Comparison of ENCODE assay signal across 31 cellular contexts in the genomic region with DNA sequence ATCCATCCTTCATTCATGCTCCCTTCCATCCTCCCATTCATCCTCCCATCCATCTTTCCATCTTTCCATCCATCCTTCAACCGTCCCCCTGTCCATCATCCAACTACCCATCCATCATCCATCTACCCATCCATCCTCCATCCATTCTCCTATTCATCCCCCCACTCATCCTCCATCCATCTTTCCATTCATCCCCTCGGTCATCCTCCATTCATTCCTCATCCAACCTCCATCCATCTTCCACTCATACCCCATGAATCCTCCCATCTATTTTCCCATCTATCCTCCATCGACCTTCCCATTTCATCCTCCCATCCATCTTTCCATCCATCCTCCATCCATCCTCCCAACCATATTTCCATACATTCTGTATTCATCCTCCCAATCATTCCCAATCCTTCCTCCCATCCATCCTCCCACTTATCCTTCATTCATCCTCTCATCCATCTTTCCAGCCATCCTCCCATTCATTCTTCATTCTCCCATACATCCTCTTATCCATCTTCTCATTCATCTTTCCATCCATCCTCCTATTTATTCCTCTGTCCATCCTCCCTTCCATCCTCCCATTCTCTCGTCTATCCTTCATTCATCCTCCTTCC. TPM values are rescaled to one million over a fixed set of nuclear protein-coding genes. Genes with fewer than 3 reads are reported as not detected.
"Had no signal": no experiment of that assay in that cellular context is flagged by ENCODE, and none has a peak within 500 bp of the region (broad histone marks: within the 10 kb centered on the region; RNA-seq: fewer than 3 reads in every experiment).

No MANE protein-coding gene starts in this region.

- ATAC-seq: stimulated activated effector memory CD8-positive, alpha-beta T cell treated with anti-CD3 and anti-CD28 coated beads, Interleukin-12 subunit alpha, Interleukin-12 subunit beta, amount 100 ng/mL, for 72 hours; stimulated activated naive B cell treated with anti-CD40 and anti-IgM and Interleukin-4, amounts not matched to agents 10 μg/mL and 1 μg/mL and 100 μg/mL, for 72 hours; stimulated activated naive CD8-positive, alpha-beta T cell treated with anti-CD3 and anti-CD28 coated beads, Interleukin-15, Interleukin-2, amounts not matched to agents 100 U/mL and 50 U/mL, for 24 hours; upper lobe of right lung had no signal

- H3K36me3 ChIP-seq: stomach, suprapubic skin, thoracic aorta, thyroid gland, tibial artery, tibial nerve, transverse colon, upper lobe of left lung, upper lobe of right lung, uterus, vagina had no signal

- H3K27ac ChIP-seq: stomach, suprapubic skin, testis, thoracic aorta, thyroid gland, tibial artery, tibial nerve, transverse colon, upper lobe of left lung, upper lobe of right lung, uterus, vagina had no signal

- H3K4me1 ChIP-seq: stomach, suprapubic skin, testis, thyroid gland, tibial artery, tibial nerve, transverse colon, upper lobe of left lung, upper lobe of right lung, uterus, vagina had no signal

- DNase-seq: stimulated activated CD4-positive, alpha-beta T cell treated with anti-CD3 and anti-CD28 coated beads, Interleukin-2, amount 100 ng/mL, for 24 hours; stimulated activated CD4-positive, alpha-beta T cell treated with anti-CD3 and anti-CD28 coated beads, Interleukin-2, amount 100 ng/mL, for 48 hours; stimulated activated CD4-positive, alpha-beta T cell treated with anti-CD3 and anti-CD28 coated beads, Interleukin-4, amount 100 ng/mL, for 1 hour; stimulated activated CD4-positive, alpha-beta T cell treated with anti-CD3 and anti-CD28 coated beads, Interleukin-4, amount 100 ng/mL, for 24 hours; stimulated activated CD4-positive, alpha-beta T cell treated with anti-CD3 and anti-CD28 coated beads, Interleukin-4, amount 100 ng/mL, for 4 hours; stimulated activated CD8-positive, alpha-beta memory T cell treated with anti-CD3 and anti-CD28 coated beads, Interleukin-4, amount 100 ng/mL, for 48 hours; stimulated activated naive B cell treated with anti-CD40 and anti-IgM and Interleukin-4, amounts not matched to agents 10 μg/mL and 1 μg/mL and 100 μg/mL, for 72 hours; stimulated activated naive CD4-positive, alpha-beta T cell; stimulated activated naive CD4-positive, alpha-beta T cell treated with Interleukin-2 at 50 U/mL for 16 hours; stimulated activated naive CD8-positive, alpha-beta T cell treated with anti-CD3 and anti-CD28 coated beads, Interleukin-15, Interleukin-2, amounts not matched to agents 100 U/mL and 50 U/mL, for 24 hours; stomach; substantia nigra; thyroid gland; transverse colon; trophoblast cell; upper lobe of left lung; uterus had no signal

- H3K36me3 Mint-ChIP-seq: stimulated activated effector memory CD8-positive, alpha-beta T cell treated with anti-CD3 and anti-CD28 coated beads, Interleukin-12 subunit alpha, Interleukin-12 subunit beta, amount 100 ng/mL, for 72 hours; stimulated activated memory B cell treated with anti-CD40 and anti-IgM and Interleukin-4, amounts not matched to agents 10 μg/mL and 1 μg/mL and 100 μg/mL, for 72 hours; type B pancreatic cell had no signal

- H3K27me3 Mint-ChIP-seq: stimulated activated naive B cell treated with anti-CD40 and anti-IgM and Interleukin-4, amounts not matched to agents 10 μg/mL and 1 μg/mL and 100 μg/mL, for 72 hours had no signal

- H3K4me3 Mint-ChIP-seq: stimulated activated effector memory CD8-positive, alpha-beta T cell treated with anti-CD3 and anti-CD28 coated beads, Interleukin-12 subunit alpha, Interleukin-12 subunit beta, amount 100 ng/mL, for 72 hours; stimulated activated memory B cell treated with anti-CD40 and anti-IgM and Interleukin-4, amounts not matched to agents 10 μg/mL and 1 μg/mL and 100 μg/mL, for 72 hours; stimulated activated naive B cell treated with anti-CD40 and anti-IgM and Interleukin-4, amounts not matched to agents 10 μg/mL and 1 μg/mL and 100 μg/mL, for 72 hours; stimulated activated naive CD8-positive, alpha-beta T cell treated with anti-CD3 and anti-CD28 coated beads, Interleukin-15, Interleukin-2, amounts not matched to agents 100 ng/mL and 50 ng/mL, for 24 hours; type B pancreatic cell had no signal

- H3K27me3 ChIP-seq: testis, thyroid gland, upper lobe of left lung, uterus, vagina had no signal

- H3K27ac Mint-ChIP-seq: stimulated activated effector memory CD8-positive, alpha-beta T cell treated with anti-CD3 and anti-CD28 coated beads, Interleukin-12 subunit alpha, Interleukin-12 subunit beta, amount 100 ng/mL, for 72 hours; stimulated activated memory B cell treated with anti-CD40 and anti-IgM and Interleukin-4, amounts not matched to agents 10 μg/mL and 1 μg/mL and 100 μg/mL, for 72 hours; stimulated activated naive B cell treated with anti-CD40 and anti-IgM and Interleukin-4, amounts not matched to agents 10 μg/mL and 1 μg/mL and 100 μg/mL, for 72 hours; stimulated activated naive CD8-positive, alpha-beta T cell treated with anti-CD3 and anti-CD28 coated beads, Interleukin-15, Interleukin-2, amounts not matched to agents 100 ng/mL and 50 ng/mL, for 24 hours; type B pancreatic cell had no signal

- H3K4me1 Mint-ChIP-seq: stimulated activated effector memory CD8-positive, alpha-beta T cell treated with anti-CD3 and anti-CD28 coated beads, Interleukin-12 subunit alpha, Interleukin-12 subunit beta, amount 100 ng/mL, for 72 hours; stimulated activated memory B cell treated with anti-CD40 and anti-IgM and Interleukin-4, amounts not matched to agents 10 μg/mL and 1 μg/mL and 100 μg/mL, for 72 hours; stimulated activated naive B cell treated with anti-CD40 and anti-IgM and Interleukin-4, amounts not matched to agents 10 μg/mL and 1 μg/mL and 100 μg/mL, for 72 hours had no signal

- H3K9me3 Mint-ChIP-seq: type B pancreatic cell had no signal

- H3K4me3 ChIP-seq: stomach, suprapubic skin, testis, thoracic aorta, thyroid gland, tibial artery, tibial nerve, transverse colon, upper lobe of left lung, upper lobe of right lung, uterus, vagina had no signal

- H3K9me3 ChIP-seq: testis, thoracic aorta, thyroid gland, transverse colon, upper lobe of right lung, uterus, vagina had no signal

RNA-seq across cellular contexts. Expression of gene IGLL1, which starts 29.9 kb away (rescaled TPM):
- total RNA-seq: subcutaneous adipose tissue, suprapubic skin, temporal lobe, thoracic aorta, thyroid gland, tibial nerve, transverse colon, upper lobe of left lung, upper lobe of right lung, urinary bladder, vagina had no signal
- polyA plus RNA-seq: stomach, urinary bladder had no signal
